Comparison of ENCODE assay signal across 1 cellular context in the genomic region with DNA sequence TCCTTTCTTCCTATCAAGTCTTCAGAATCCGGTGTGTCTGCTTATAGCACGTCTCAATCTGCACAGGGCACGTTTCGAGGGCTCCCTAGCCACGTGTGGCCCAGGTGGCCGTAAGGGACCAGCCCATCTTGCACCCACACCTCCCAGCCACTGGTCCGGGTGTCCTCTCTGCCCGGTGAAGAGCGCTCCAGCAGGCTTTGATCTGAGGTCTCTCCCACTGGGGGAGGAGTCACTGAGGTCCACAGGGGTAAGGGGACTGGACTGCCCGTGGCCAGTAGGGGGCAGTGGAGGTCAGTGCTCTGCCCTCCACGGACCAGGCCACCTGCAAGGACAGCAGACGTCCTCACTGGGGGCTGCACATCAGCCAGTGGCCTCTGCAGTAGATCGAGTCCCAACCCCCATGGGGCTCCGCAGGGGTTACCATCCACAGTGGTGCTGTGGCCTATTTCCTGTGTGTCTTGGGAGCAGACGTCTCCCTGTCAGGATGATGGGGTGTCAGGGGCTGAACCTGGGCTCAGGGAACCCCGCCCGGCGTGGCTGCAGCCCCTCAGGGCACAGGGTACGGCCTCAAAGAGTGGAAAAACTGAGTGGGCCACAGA.
TF ChIP-seq lines count a peak whose summit lies in the region.

No MANE protein-coding gene starts in this region.

TF ChIP-seq in HepG2, 621 proteins besides CTCF, POLR2A, EP300 and RAD21 (continued from another document and continues in another):
- TF ChIP-seq, protein P1, sequence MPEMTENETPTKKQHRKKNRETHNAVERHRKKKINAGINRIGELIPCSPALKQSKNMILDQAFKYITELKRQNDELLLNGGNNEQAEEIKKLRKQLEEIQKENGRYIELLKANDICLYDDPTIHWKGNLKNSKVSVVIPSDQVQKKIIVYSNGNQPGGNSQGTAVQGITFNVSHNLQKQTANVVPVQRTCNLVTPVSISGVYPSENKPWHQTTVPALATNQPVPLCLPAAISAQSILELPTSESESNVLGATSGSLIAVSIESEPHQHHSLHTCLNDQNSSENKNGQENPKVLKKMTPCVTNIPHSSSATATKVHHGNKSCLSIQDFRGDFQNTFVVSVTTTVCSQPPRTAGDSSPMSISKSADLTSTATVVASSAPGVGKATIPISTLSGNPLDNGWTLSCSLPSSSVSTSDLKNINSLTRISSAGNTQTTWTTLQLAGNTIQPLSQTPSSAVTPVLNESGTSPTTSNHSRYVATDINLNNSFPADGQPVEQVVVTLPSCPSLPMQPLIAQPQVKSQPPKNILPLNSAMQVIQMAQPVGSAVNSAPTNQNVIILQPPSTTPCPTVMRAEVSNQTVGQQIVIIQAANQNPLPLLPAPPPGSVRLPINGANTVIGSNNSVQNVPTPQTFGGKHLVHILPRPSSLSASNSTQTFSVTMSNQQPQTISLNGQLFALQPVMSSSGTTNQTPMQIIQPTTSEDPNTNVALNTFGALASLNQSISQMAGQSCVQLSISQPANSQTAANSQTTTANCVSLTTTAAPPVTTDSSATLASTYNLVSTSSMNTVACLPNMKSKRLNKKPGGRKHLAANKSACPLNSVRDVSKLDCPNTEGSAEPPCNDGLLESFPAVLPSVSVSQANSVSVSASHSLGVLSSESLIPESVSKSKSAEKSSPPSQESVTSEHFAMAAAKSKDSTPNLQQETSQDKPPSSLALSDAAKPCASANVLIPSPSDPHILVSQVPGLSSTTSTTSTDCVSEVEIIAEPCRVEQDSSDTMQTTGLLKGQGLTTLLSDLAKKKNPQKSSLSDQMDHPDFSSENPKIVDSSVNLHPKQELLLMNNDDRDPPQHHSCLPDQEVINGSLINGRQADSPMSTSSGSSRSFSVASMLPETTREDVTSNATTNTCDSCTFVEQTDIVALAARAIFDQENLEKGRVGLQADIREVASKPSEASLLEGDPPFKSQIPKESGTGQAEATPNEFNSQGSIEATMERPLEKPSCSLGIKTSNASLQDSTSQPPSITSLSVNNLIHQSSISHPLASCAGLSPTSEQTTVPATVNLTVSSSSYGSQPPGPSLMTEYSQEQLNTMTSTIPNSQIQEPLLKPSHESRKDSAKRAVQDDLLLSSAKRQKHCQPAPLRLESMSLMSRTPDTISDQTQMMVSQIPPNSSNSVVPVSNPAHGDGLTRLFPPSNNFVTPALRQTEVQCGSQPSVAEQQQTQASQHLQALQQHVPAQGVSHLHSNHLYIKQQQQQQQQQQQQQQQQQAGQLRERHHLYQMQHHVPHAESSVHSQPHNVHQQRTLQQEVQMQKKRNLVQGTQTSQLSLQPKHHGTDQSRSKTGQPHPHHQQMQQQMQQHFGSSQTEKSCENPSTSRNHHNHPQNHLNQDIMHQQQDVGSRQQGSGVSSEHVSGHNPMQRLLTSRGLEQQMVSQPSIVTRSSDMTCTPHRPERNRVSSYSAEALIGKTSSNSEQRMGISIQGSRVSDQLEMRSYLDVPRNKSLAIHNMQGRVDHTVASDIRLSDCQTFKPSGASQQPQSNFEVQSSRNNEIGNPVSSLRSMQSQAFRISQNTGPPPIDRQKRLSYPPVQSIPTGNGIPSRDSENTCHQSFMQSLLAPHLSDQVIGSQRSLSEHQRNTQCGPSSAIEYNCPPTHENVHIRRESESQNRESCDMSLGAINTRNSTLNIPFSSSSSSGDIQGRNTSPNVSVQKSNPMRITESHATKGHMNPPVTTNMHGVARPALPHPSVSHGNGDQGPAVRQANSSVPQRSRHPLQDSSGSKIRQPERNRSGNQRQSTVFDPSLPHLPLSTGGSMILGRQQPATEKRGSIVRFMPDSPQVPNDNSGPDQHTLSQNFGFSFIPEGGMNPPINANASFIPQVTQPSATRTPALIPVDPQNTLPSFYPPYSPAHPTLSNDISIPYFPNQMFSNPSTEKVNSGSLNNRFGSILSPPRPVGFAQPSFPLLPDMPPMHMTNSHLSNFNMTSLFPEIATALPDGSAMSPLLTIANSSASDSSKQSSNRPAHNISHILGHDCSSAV (CRISPR knock-in tag; IDR thresholded peaks at IDR 0.05; ENCODE audit: borderline replicate concordance) = no peak
- TF ChIP-seq ZBTB25 (CRISPR knock-in tag; IDR thresholded peaks at IDR 0.05) = no peak
- TF ChIP-seq ZNF160 (CRISPR knock-in tag; IDR thresholded peaks at IDR 0.05) = 0 out of 2 replicates have a peak, but pooled peaks have one; percentile 51
- TF ChIP-seq ZNF503 (CRISPR knock-in tag; IDR thresholded peaks at IDR 0.05) = no peak
- no peak for TF ChIP-seq ZNF558 (CRISPR knock-in tag; IDR thresholded peaks at IDR 0.05; ENCODE audit: borderline replicate concordance)
- no peak for TF ChIP-seq ZNF275 (CRISPR knock-in tag; IDR thresholded peaks at IDR 0.05; ENCODE audit: borderline replicate concordance)
- no peak for TF ChIP-seq ZNF138 (CRISPR knock-in tag; IDR thresholded peaks at IDR 0.05; ENCODE audit: low read depth)
- TF ChIP-seq ZNF746 (CRISPR knock-in tag; IDR thresholded peaks at IDR 0.05) = no peak
- no peak for TF ChIP-seq SNAPC2 (CRISPR knock-in tag; IDR thresholded peaks at IDR 0.05)
- no peak for TF ChIP-seq TCF7L2 (IDR thresholded peaks at IDR 0.05; ENCODE audit: low read depth, low read length)
- TF ChIP-seq ZNF546 (CRISPR knock-in tag; conservative IDR thresholded peaks at IDR 0.05) = no peak
- TF ChIP-seq FOXA3 (CRISPR knock-in tag; IDR thresholded peaks at IDR 0.05) = peak; percentile 35; the same call in 1 of the 2 replicates
- no peak for TF ChIP-seq ZNF75D (CRISPR knock-in tag; IDR thresholded peaks at IDR 0.05; ENCODE audit: borderline replicate concordance)
- TF ChIP-seq ZHX1 (CRISPR knock-in tag; IDR thresholded peaks at IDR 0.05; ENCODE audit: low read depth) = no peak
- peak; percentile 47 for TF ChIP-seq TFDP2 (CRISPR knock-in tag; IDR thresholded peaks at IDR 0.05)
- TF ChIP-seq HNRNPUL1 (IDR thresholded peaks at IDR 0.05; ENCODE audit: low read depth, low read length) = no peak
- TF ChIP-seq ZNF652 (CRISPR knock-in tag; IDR thresholded peaks at IDR 0.05; ENCODE audit: borderline replicate concordance, low read depth) = no peak
- no peak for TF ChIP-seq ZNF44 (CRISPR knock-in tag; IDR thresholded peaks at IDR 0.05)
- TF ChIP-seq ZBTB37 (CRISPR knock-in tag; IDR thresholded peaks at IDR 0.05) = no peak
- TF ChIP-seq, protein P2, sequence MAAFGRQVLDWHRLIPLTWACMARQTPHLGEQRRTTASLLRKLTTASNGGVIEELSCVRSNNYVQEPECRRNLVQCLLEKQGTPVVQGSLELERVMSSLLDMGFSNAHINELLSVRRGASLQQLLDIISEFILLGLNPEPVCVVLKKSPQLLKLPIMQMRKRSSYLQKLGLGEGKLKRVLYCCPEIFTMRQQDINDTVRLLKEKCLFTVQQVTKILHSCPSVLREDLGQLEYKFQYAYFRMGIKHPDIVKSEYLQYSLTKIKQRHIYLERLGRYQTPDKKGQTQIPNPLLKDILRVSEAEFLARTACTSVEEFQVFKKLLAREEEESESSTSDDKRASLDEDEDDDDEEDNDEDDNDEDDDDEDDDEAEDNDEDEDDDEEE (CRISPR knock-in tag; IDR thresholded peaks at IDR 0.05) = 0 out of 2 replicates have a peak, but pooled peaks have one; percentile 42
- TF ChIP-seq NR2F1 (CRISPR knock-in tag; IDR thresholded peaks at IDR 0.05) = no peak
- TF ChIP-seq RBM22 (optimal IDR thresholded peaks at IDR 0.05; ENCODE audit: low read length) = no peak
- no peak for TF ChIP-seq ZNF792 (CRISPR knock-in tag; IDR thresholded peaks at IDR 0.05)
- no peak for TF ChIP-seq ZNF441 (CRISPR knock-in tag; IDR thresholded peaks at IDR 0.05; ENCODE audit: borderline replicate concordance)
- no peak for TF ChIP-seq ZNF143 (CRISPR knock-in tag; IDR thresholded peaks at IDR 0.05)
- no peak for TF ChIP-seq ZFY (CRISPR knock-in tag; IDR thresholded peaks at IDR 0.05)
- no peak for TF ChIP-seq ZNF253 (CRISPR knock-in tag; IDR thresholded peaks at IDR 0.05; ENCODE audit: borderline replicate concordance)
- TF ChIP-seq NAIF1 (CRISPR knock-in tag; IDR thresholded peaks at IDR 0.05; ENCODE audit: borderline replicate concordance) = no peak
- peak; percentile 54 for TF ChIP-seq GATAD2A (CRISPR knock-in tag; IDR thresholded peaks at IDR 0.05)
- TF ChIP-seq FOXC1 (CRISPR knock-in tag; IDR thresholded peaks at IDR 0.05; ENCODE audit: borderline replicate concordance) = 0 out of 2 replicates have a peak, but pooled peaks have one; percentile 19
- no peak; the same call in 1 of the 2 replicates for TF ChIP-seq ZNF350 (CRISPR knock-in tag; IDR thresholded peaks at IDR 0.05; ENCODE audit: borderline replicate concordance, low read depth)
- TF ChIP-seq, protein P3, sequence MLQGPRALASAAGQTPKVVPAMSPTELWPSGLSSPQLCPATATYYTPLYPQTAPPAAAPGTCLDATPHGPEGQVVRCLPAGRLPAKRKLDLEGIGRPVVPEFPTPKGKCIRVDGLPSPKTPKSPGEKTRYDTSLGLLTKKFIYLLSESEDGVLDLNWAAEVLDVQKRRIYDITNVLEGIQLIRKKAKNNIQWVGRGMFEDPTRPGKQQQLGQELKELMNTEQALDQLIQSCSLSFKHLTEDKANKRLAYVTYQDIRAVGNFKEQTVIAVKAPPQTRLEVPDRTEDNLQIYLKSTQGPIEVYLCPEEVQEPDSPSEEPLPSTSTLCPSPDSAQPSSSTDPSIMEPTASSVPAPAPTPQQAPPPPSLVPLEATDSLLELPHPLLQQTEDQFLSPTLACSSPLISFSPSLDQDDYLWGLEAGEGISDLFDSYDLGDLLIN (CRISPR knock-in tag; IDR thresholded peaks at IDR 0.05; ENCODE audit: borderline replicate concordance) = no peak
- TF ChIP-seq MLX (CRISPR knock-in tag; IDR thresholded peaks at IDR 0.05) = no peak
- TF ChIP-seq ZNF510 (CRISPR knock-in tag; IDR thresholded peaks at IDR 0.05; ENCODE audit: low read depth) = no peak
